14 cellular contexts compared by ENCODE assay signal in the genomic region with DNA sequence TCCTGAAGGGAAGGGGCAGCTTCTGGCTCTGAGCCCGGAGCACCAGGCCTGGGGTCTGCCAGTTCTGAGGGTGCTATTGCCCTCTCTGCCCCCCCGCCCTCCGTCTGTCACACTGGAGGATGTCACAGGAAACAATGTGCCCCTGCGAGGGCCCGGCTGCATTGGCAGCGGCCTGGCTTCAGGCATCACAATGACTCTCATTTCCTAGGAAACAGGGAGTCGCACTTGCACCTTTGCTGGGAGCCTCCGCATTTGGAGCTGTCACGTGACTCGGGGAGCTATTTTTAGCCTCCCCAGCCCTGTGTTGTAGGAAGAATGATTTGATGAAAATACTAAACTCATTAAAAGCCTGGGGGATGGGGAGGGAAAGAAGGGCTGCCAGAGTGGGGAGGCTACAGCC.
DNase-seq lines count a peak whose midpoint lies in the region; ATAC-seq and TF ChIP-seq lines count a peak whose summit lies in the region.
"Had no signal": no experiment of that assay in that cellular context is flagged by ENCODE, and none has a peak within 500 bp of the region (broad histone marks: within the 10 kb centered on the region; RNA-seq: fewer than 3 reads in every experiment).

No MANE protein-coding gene starts in this region.

- no peaks in the 10 kb centered on the region for H3F3A ChIP-seq in GM23338 (replicated peaks; ENCODE audit: low read depth)

- H3K4me1 Mint-ChIP-seq in GM23338 (peaks cover 17% of the 10 kb centered on the region), Caco-2 (ENCODE audit: low read depth, unreplicated experiment) (no peaks in the 10 kb centered on the region)
- H3K4me1 Mint-ChIP-seq in activated T-cell treated with anti-CD3 and anti-CD28 coated beads, Interleukin-2, amount 50 U/mL, for 24 hours (ENCODE audit: low read depth), result no peaks in the 10 kb centered on the region
- H3K4me1 Mint-ChIP-seq: CD8-positive, alpha-beta memory T cell had no signal

- POLR2A ChIA-PET in Caco-2 (lab: Charles Lee), result no interaction called here

- 0 out of 2 replicates have a peak, but pooled peaks cover 9% of the 10 kb centered on the region for H3K9me2 ChIP-seq in GM23338 (ENCODE audit: insufficient read depth)

- H3K4me2 ChIP-seq in GM23338, result peak overlapping the region; percentile 43; the same call in 1 of the 2 replicates

- no peaks in the 10 kb centered on the region for H3K79me2 ChIP-seq in GM23338 (replicated peaks; ENCODE audit: insufficient read depth)

- peak; percentile 50 for DNase-seq in GM23338 (ENCODE audit: low spot score)
- peak; percentile 43 for DNase-seq in NCI-H774 (lab: John Stamatoyannopoulos, UW)
- peak; percentile 45 for DNase-seq in left cardiac atrium
- DNase-seq in dermis blood vessel endothelial cell, result no peak
- no peak for DNase-seq in activated T-cell treated with anti-CD3 and anti-CD28 coated beads, Interleukin-2, amount 50 U/mL, for 24 hours
- DNase-seq in Caco-2, result no peak
- DNase-seq in glomerular visceral epithelial cell (ENCODE audit: extremely low spot score), result no peak
- DNase-seq: activated CD4-positive, alpha-beta T cell treated with anti-CD3 and anti-CD28 coated beads, Interleukin-2, amount 50 U/mL, for 4 hours; activated naive CD4-positive, alpha-beta T cell treated with anti-CD3 and anti-CD28 coated beads for 36 hours; CD8-positive, alpha-beta memory T cell; NCI-H2081; stimulated activated naive CD8-positive, alpha-beta T cell treated with anti-CD3 and anti-CD28 coated beads, Interleukin-15, Interleukin-2, amounts not matched to agents 100 U/mL and 50 U/mL, for 24 hours had no signal

- H3K27me3 Mint-ChIP-seq in GM23338 (ENCODE audit: insufficient read depth, low read depth, poor library complexity) (peaks cover 2% of the 10 kb centered on the region), Caco-2 (ENCODE audit: insufficient read depth, unreplicated experiment) (peaks cover 3% of the 10 kb centered on the region)
- H3K27me3 Mint-ChIP-seq in activated T-cell treated with anti-CD3 and anti-CD28 coated beads, Interleukin-2, amount 50 U/mL, for 24 hours, result peaks cover 6% of the 10 kb centered on the region

- intact Hi-C loops in left cardiac atrium (cut with DNase I), result no loop called here
- intact Hi-C loops in Caco-2 (cut with micrococcal nuclease; ENCODE audit: unreplicated experiment), result no loop called here

- no peak overlapping the region for H3K27ac ChIP-seq in GM23338 (ENCODE audit: low read depth)
- H3K27ac ChIP-seq in rectal smooth muscle tissue (ENCODE audit: low read depth, low read length), result peak overlapping the region; percentile 12
- H3K27ac ChIP-seq: SK-N-MC had no signal

- BruUV-seq in Caco-2 (replicated peaks; lab: Mats Ljungman, UMichigan), result no TSS peak

- H3K27me3 ChIP-seq in GM23338 (ENCODE audit: insufficient read depth) (no peaks in the 10 kb centered on the region), rectal smooth muscle tissue (ENCODE audit: control insufficient read depth, insufficient read depth, low read length) (no peaks in the 10 kb centered on the region), Caco-2 (replicated peaks; ENCODE audit: control insufficient read depth, insufficient read depth, low read length) (no peaks in the 10 kb centered on the region)

- H3K9me3 Mint-ChIP-seq in GM23338 (no peaks in the 10 kb centered on the region), Caco-2 (ENCODE audit: unreplicated experiment) (no peaks in the 10 kb centered on the region)
- no peaks in the 10 kb centered on the region for H3K9me3 Mint-ChIP-seq in activated T-cell treated with anti-CD3 and anti-CD28 coated beads, Interleukin-2, amount 50 U/mL, for 24 hours
- H3K9me3 Mint-ChIP-seq: activated naive CD4-positive, alpha-beta T cell treated with anti-CD3 and anti-CD28 coated beads for 36 hours; CD8-positive, alpha-beta memory T cell had no signal

- peak; percentile 72 for ATAC-seq in GM23338
- ATAC-seq in left cardiac atrium, result peak; percentile 47 to 70
- ATAC-seq: stimulated activated naive CD8-positive, alpha-beta T cell treated with anti-CD3 and anti-CD28 coated beads, Interleukin-15, Interleukin-2, amounts not matched to agents 100 U/mL and 50 U/mL, for 24 hours had no signal

- TF ChIP-seq CTCF in GM23338 (conservative IDR thresholded peaks at IDR 0.05; ENCODE audit: low read depth in 2 of 2), result no peak
- no peak for TF ChIP-seq CTCF in Caco-2 (IDR thresholded peaks at IDR 0.05; ENCODE audit: insufficient read depth in 1 of 2, low read depth in 1 of 2, low read length in 1 of 2, severe bottlenecking in 1 of 2, unreplicated experiment in 1 of 2)

- H3K9me3 ChIP-seq in Caco-2, result no peaks in the 10 kb centered on the region

- H3K9ac ChIP-seq in rectal smooth muscle tissue (ENCODE audit: low read length), result no peak overlapping the region

- H3K4me1 ChIP-seq in GM23338 (ENCODE audit: insufficient read depth), result peaks cover 14% of the 10 kb centered on the region
- H3K4me1 ChIP-seq in rectal smooth muscle tissue (ENCODE audit: control insufficient read depth, insufficient read depth, low read length), result peaks cover 5% of the 10 kb centered on the region
- no peaks in the 10 kb centered on the region for H3K4me1 ChIP-seq in Caco-2

- no peaks in the 10 kb centered on the region for H4K20me1 ChIP-seq in GM23338 (replicated peaks; ENCODE audit: insufficient read depth)

- H3K4me3 Mint-ChIP-seq in GM23338, result no peak overlapping the region
- no peak overlapping the region for H3K4me3 Mint-ChIP-seq in activated T-cell treated with anti-CD3 and anti-CD28 coated beads, Interleukin-2, amount 50 U/mL, for 24 hours
- no peak overlapping the region for H3K4me3 Mint-ChIP-seq in Caco-2 (ENCODE audit: unreplicated experiment)
- H3K4me3 Mint-ChIP-seq: activated naive CD4-positive, alpha-beta T cell treated with anti-CD3 and anti-CD28 coated beads for 36 hours; CD8-positive, alpha-beta memory T cell had no signal

- H3K36me3 ChIP-seq in GM23338 (ENCODE audit: insufficient read depth) (no peaks in the 10 kb centered on the region), rectal smooth muscle tissue (ENCODE audit: control insufficient read depth, insufficient read depth, low read length) (no peaks in the 10 kb centered on the region), Caco-2 (ENCODE audit: control insufficient read depth, insufficient read depth, low read length) (no peaks in the 10 kb centered on the region)

- peak overlapping the region; percentile 76; the same call in 1 of the 2 replicates for H2AFZ ChIP-seq in GM23338

- H3K4me3 ChIP-seq in GM23338 (no peak overlapping the region), rectal smooth muscle tissue (ENCODE audit: low read length) (no peak overlapping the region), Caco-2 (ENCODE audit: low read depth, low read length) (no peak overlapping the region)
- H3K4me3 ChIP-seq: SK-N-MC had no signal

- H3K36me3 Mint-ChIP-seq in GM23338 (ENCODE audit: low read depth), result no peaks in the 10 kb centered on the region; the same call in 2 of the 3 replicates
- no peaks in the 10 kb centered on the region for H3K36me3 Mint-ChIP-seq in activated T-cell treated with anti-CD3 and anti-CD28 coated beads, Interleukin-2, amount 50 U/mL, for 24 hours (ENCODE audit: low read depth)
- H3K36me3 Mint-ChIP-seq in Caco-2 (ENCODE audit: insufficient read depth, unreplicated experiment), result no peaks in the 10 kb centered on the region
- H3K36me3 Mint-ChIP-seq: CD8-positive, alpha-beta memory T cell had no signal

- CTCF ChIA-PET in Caco-2 (lab: Charles Lee), result no interaction called here

- H3K27ac Mint-ChIP-seq in GM23338 (0 out of 2 replicates have a peak overlapping the region, but pooled peaks have one; percentile 43), Caco-2 (ENCODE audit: unreplicated experiment) (no peak overlapping the region)
- H3K27ac Mint-ChIP-seq in activated T-cell treated with anti-CD3 and anti-CD28 coated beads, Interleukin-2, amount 50 U/mL, for 24 hours, result no peak overlapping the region
- H3K27ac Mint-ChIP-seq: activated naive CD4-positive, alpha-beta T cell treated with anti-CD3 and anti-CD28 coated beads for 36 hours; CD8-positive, alpha-beta memory T cell had no signal

TF ChIP-seq in GM23338, 12 proteins besides CTCF, POLR2A, EP300 and RAD21:
- TF ChIP-seq EZH2 (IDR thresholded peaks at IDR 0.05; ENCODE audit: low read depth, unreplicated experiment), result no peak
TF ChIP-seq in GM23338: peak in this region for 0.

Comparison
In these comparisons a context has a peak if more than half of its experiments do, and no peak if none do; other contexts are left out.
1. DNase-seq: peak in GM23338 (single experiment), NCI-H774 (single experiment) and left cardiac atrium (single experiment); none in dermis blood vessel endothelial cell (single experiment), activated T-cell treated with anti-CD3 and anti-CD28 coated beads, Interleukin-2, amount 50 U/mL, for 24 hours (single experiment), Caco-2 (0 of 2) and glomerular visceral epithelial cell (single experiment).